ENCODE assay signal across 10 cellular contexts in genomic region chr11:96000064-96000463, GRCh38.
DNase-seq lines count a peak whose midpoint lies in the region; TF ChIP-seq lines count a peak whose summit lies in the region.
"Had no signal": no experiment of that assay in that cellular context is flagged by ENCODE, and none has a peak within 500 bp of the region (broad histone marks: within the 10 kb centered on the region; RNA-seq: fewer than 3 reads in every experiment).

No MANE protein-coding gene starts in this region.

- peak overlapping the region; percentile 57 for H3K4me3 ChIP-seq in coronary artery
- H3K4me3 ChIP-seq in testis, result no peak overlapping the region

- H3K36me3 ChIP-seq in testis (ENCODE audit: low read depth, missing control alignments), result no peaks in the 10 kb centered on the region

- H3K27me3 ChIP-seq in testis, result no peaks in the 10 kb centered on the region

- H3K4me1 ChIP-seq in testis, result peaks cover 12% of the 10 kb centered on the region

- peak; percentile 52 for DNase-seq in NCI-H69 (lab: John Stamatoyannopoulos, UW)
- no peak for DNase-seq in coronary artery (ENCODE audit: low spot score)
- peak; percentile 57 to 82 for DNase-seq in lung microvascular endothelial cell (ENCODE audit: low read depth in 2 of 2)
- no peak for DNase-seq in testis
- DNase-seq in NCI-H187 treated with DMSO at 0.1 percent for 48 hours (lab: John Stamatoyannopoulos, UW), result no peak
- DNase-seq in NK-92 treated with Interleukin-12 subunit alpha and Interleukin-12 subunit beta, amount 100 ng/mL, for 24 hours (lab: John Stamatoyannopoulos, UW), result no peak
- DNase-seq in NCI-H1092 (lab: John Stamatoyannopoulos, UW), result no peak
- DNase-seq in mucosa of gallbladder (ENCODE audit: low spot score), result no peak
- DNase-seq: activated effector memory CD4-positive, alpha-beta T cell treated with anti-CD3 and anti-CD28 coated beads, Interleukin-2, amount 50 U/mL, for 16 hours; NCI-H2107 had no signal

- WGBS in testis, 2 donors, result 38 to 40% methylated on average over 4 of the region's 4 CpGs

- peak overlapping the region; percentile 78 to 87 for H3K27ac ChIP-seq in coronary artery
- peak overlapping the region; percentile 61 to 91 for H3K27ac ChIP-seq in testis

- TF ChIP-seq CTCF in coronary artery (IDR thresholded peaks at IDR 0.05), result no peak
- TF ChIP-seq CTCF in testis (IDR thresholded peaks at IDR 0.05), result no peak

- H3K9me3 ChIP-seq in testis, result no peaks in the 10 kb centered on the region

- TF ChIP-seq POLR2A in testis (IDR thresholded peaks at IDR 0.05), result no peak

- intact Hi-C loops in testis (cut with DNase I; ENCODE audit: low total_unique reads), result no loop called here

Comparison
In these comparisons a context has a peak if more than half of its experiments do, and no peak if none do; other contexts are left out.
1. DNase-seq: peak in NCI-H69 (single experiment) and lung microvascular endothelial cell (2 of 2); none in coronary artery (single experiment), testis (single experiment), NCI-H187 treated with DMSO at 0.1 percent for 48 hours (single experiment), NK-92 treated with Interleukin-12 subunit alpha and Interleukin-12 subunit beta, amount 100 ng/mL, for 24 hours (single experiment), NCI-H1092 (single experiment) and mucosa of gallbladder (single experiment).